In the genomic region with DNA sequence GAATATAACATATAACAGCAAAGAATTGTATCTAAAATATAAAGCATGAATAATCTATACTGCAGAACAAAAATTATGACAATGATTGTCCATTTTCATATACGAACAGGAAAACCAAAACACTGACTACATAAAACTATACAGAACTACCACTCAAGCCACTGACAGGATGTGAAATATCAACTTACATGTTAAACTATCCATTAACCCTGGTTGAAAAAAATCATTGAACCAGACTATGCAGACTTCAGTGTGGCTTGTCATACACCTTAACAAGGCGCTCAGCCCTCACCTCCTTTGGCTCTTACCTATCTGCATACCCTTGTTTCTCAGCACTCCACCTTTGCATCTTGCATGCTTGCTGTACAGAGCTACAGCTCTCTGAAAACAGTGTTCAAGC, we compare ENCODE assay signal across 15 cellular contexts. TPM values are rescaled to one million over a fixed set of nuclear protein-coding genes. Genes with fewer than 3 reads are reported as not detected.
A peak's percentile ranks its signal among the peaks of the same experiment; 100 is the strongest.
DNase-seq lines count a peak whose midpoint lies in the region; ATAC-seq, FAIRE-seq and TF ChIP-seq lines count a peak whose summit lies in the region.
"Had no signal": no experiment of that assay in that cellular context is flagged by ENCODE, and none has a peak within 500 bp of the region (broad histone marks: within the 10 kb centered on the region; RNA-seq: fewer than 3 reads in every experiment).

No MANE protein-coding gene starts in this region.

- intact Hi-C loops in esophagus muscularis mucosa (cut with DNase I) = no loop called here

- H3K27ac ChIP-seq in esophagus muscularis mucosa (replicated peaks in 1 of 4) = no peak overlapping the region
- H3K27ac ChIP-seq: right atrium auricular region had no signal

- H3K4me1 ChIP-seq in esophagus muscularis mucosa = no peaks in the 10 kb centered on the region
- H3K4me1 ChIP-seq: right atrium auricular region had no signal

- no peak for TF ChIP-seq EP300 in esophagus muscularis mucosa (IDR thresholded peaks at IDR 0.05)

- ATAC-seq in GM18505 (IDR thresholded peaks at IDR 0.05; ENCODE audit: unreplicated experiment) (peak; percentile 49), GM19452 (IDR thresholded peaks at IDR 0.05; ENCODE audit: unreplicated experiment) (peak; percentile 72), HG03442 (IDR thresholded peaks at IDR 0.05; ENCODE audit: unreplicated experiment) (peak; percentile 35)
- ATAC-seq: CD8-positive, alpha-beta T cell; T-cell had no signal

- no peaks in the 10 kb centered on the region for H3K27me3 ChIP-seq in esophagus muscularis mucosa
- H3K27me3 ChIP-seq: right atrium auricular region had no signal

- TF ChIP-seq CTCF in choroid plexus epithelial cell (conservative IDR thresholded peaks at IDR 0.05; ENCODE audit: low read depth, low read length) (no peak), esophagus muscularis mucosa (IDR thresholded peaks at IDR 0.05) (no peak)

- TF ChIP-seq POLR2A in GM18505 (IDR thresholded peaks at IDR 0.05; ENCODE audit: borderline replicate concordance, extremely low read depth, insufficient read depth, insufficient read length) (no peak), esophagus muscularis mucosa (IDR thresholded peaks at IDR 0.05; ENCODE audit: low read depth) (no peak)

- H3K4me3 ChIP-seq in choroid plexus epithelial cell (ENCODE audit: low read depth, low read length) (no peak overlapping the region), esophagus muscularis mucosa (no peak overlapping the region)
- H3K4me3 ChIP-seq: right atrium auricular region had no signal

- FAIRE-seq in frontal cortex (lab: Jason Lieb, UNC) = no peak

- H3K36me3 ChIP-seq in esophagus muscularis mucosa = peaks cover 0 to 13% (median 8%) of the 10 kb centered on the region in 4 donors

- DNase-seq in choroid plexus epithelial cell (ENCODE audit: low read depth) (peak; percentile 13), esophagus muscularis mucosa (ENCODE audit: extremely low spot score) (no peak), EL (no peak), frontal cortex (ENCODE audit: low spot score in 2 of 2) (no peak)
- no peak for DNase-seq in activated T-cell treated with anti-CD3 and anti-CD28 coated beads, Interleukin-2, amount 50 U/mL, for 48 hours
- DNase-seq: activated CD4-positive, alpha-beta T cell treated with anti-CD3 and anti-CD28 coated beads for 48 hours; activated naive CD4-positive, alpha-beta T cell treated with anti-CD3 and anti-CD28 coated beads for 36 hours; CD8-positive, alpha-beta T cell; GOT3; MM.1S; T-cell had no signal

- H3K9me3 ChIP-seq in esophagus muscularis mucosa = no peaks in the 10 kb centered on the region
- H3K9me3 ChIP-seq: right atrium auricular region had no signal

- 58% methylated on average over 2 of the region's 2 CpGs for WGBS in esophagus muscularis mucosa

RNA-seq across cellular contexts. Expression of gene ASCC3, which starts 34.9 kb away (rescaled TPM):
- total RNA-seq in esophagus muscularis mucosa (10 to 100 TPM; 20.3 to 26.2 (median 22.4) TPM), frontal cortex (33.0 TPM)
